17 cellular contexts compared by ENCODE assay signal in genomic region chr7:39614299-39614698, GRCh38. TPM values are rescaled to one million over a fixed set of nuclear protein-coding genes. Genes with fewer than 3 reads are reported as not detected.
DNase-seq lines count a peak whose midpoint lies in the region; ATAC-seq, FAIRE-seq and TF ChIP-seq lines count a peak whose summit lies in the region.
"Had no signal": no experiment of that assay in that cellular context is flagged by ENCODE, and none has a peak within 500 bp of the region (broad histone marks: within the 10 kb centered on the region; RNA-seq: fewer than 3 reads in every experiment).

No MANE protein-coding gene starts in this region.

- TF ChIP-seq CTCF in astrocyte (IDR thresholded peaks at IDR 0.05; ENCODE audit: insufficient read depth, low read depth, low read length), result no peak
- no peak for TF ChIP-seq CTCF in dorsolateral prefrontal cortex (IDR thresholded peaks at IDR 0.05 in 54 of 56, conservative IDR thresholded peaks at IDR 0.05 in 2 of 56; ENCODE audit: low read depth in 1 of 56, partially characterized antibody in 56 of 56)

- H3K27ac Mint-ChIP-seq in activated naive CD4-positive, alpha-beta T cell treated with anti-CD3 and anti-CD28 coated beads, Interleukin-2, amount 50 U/mL, for 24 hours, result peak overlapping the region; percentile 41
- H3K27ac Mint-ChIP-seq in activated naive CD4-positive, alpha-beta T cell treated with anti-CD3 and anti-CD28 coated beads, Interleukin-2, amount 50 U/mL, for 72 hours, result no peak overlapping the region
- no peak overlapping the region for H3K27ac Mint-ChIP-seq in astrocyte (ENCODE audit: unreplicated experiment)
- H3K27ac Mint-ChIP-seq in activated CD4-positive, alpha-beta memory T cell treated with anti-CD3 and anti-CD28 coated beads, Interleukin-2, amount 10 ng/mL, durations not matched to agents 7 days and 5 days, result no peak overlapping the region
- H3K27ac Mint-ChIP-seq: CD4-positive, alpha-beta memory T cell; GM23338 had no signal

- H3K36me3 ChIP-seq in astrocyte (ENCODE audit: insufficient read depth, low read length), result no peaks in the 10 kb centered on the region
- H3K36me3 ChIP-seq: BE2C had no signal

- no peaks in the 10 kb centered on the region for H4K20me1 ChIP-seq in astrocyte (ENCODE audit: insufficient read depth, low read length)

- no peaks in the 10 kb centered on the region for H3K79me2 ChIP-seq in astrocyte (ENCODE audit: insufficient read depth, low read length)

- peaks cover 2% of the 10 kb centered on the region for H3K27me3 Mint-ChIP-seq in activated naive CD4-positive, alpha-beta T cell treated with anti-CD3 and anti-CD28 coated beads, Interleukin-2, amount 50 U/mL, for 24 hours
- peaks cover 5% of the 10 kb centered on the region for H3K27me3 Mint-ChIP-seq in astrocyte (ENCODE audit: low read depth, unreplicated experiment)
- peaks cover 28% of the 10 kb centered on the region for H3K27me3 Mint-ChIP-seq in activated CD4-positive, alpha-beta memory T cell treated with anti-CD3 and anti-CD28 coated beads, Interleukin-2, amount 10 ng/mL, durations not matched to agents 7 days and 5 days

- no peaks in the 10 kb centered on the region for H3K27me3 ChIP-seq in astrocyte (ENCODE audit: insufficient read depth, low read length)
- H3K27me3 ChIP-seq in dorsolateral prefrontal cortex, result peaks cover 0 to 7% (median 0%) of the 10 kb centered on the region in 45 donors
- H3K27me3 ChIP-seq: BE2C had no signal

- CTCF ChIA-PET in activated CD4-positive, alpha-beta memory T cell treated with anti-CD3 and anti-CD28 coated beads, Interleukin-2, amount 10 ng/mL, durations not matched to agents 7 days and 5 days (lab: Charles Lee), result no interaction called here

- no peak overlapping the region for H2AFZ ChIP-seq in astrocyte (ENCODE audit: low read depth, low read length)
- H2AFZ ChIP-seq: GM23338 had no signal

- no peak overlapping the region for H3K4me2 ChIP-seq in astrocyte (ENCODE audit: low read length)
- H3K4me2 ChIP-seq: GM23338 had no signal

- H3K9me3 Mint-ChIP-seq in activated naive CD4-positive, alpha-beta T cell treated with anti-CD3 and anti-CD28 coated beads, Interleukin-2, amount 50 U/mL, for 24 hours, result no peaks in the 10 kb centered on the region
- no peaks in the 10 kb centered on the region for H3K9me3 Mint-ChIP-seq in activated naive CD4-positive, alpha-beta T cell treated with anti-CD3 and anti-CD28 coated beads, Interleukin-2, amount 50 U/mL, for 72 hours
- H3K9me3 Mint-ChIP-seq in astrocyte (ENCODE audit: unreplicated experiment), result no peaks in the 10 kb centered on the region
- no peaks in the 10 kb centered on the region for H3K9me3 Mint-ChIP-seq in activated CD4-positive, alpha-beta memory T cell treated with anti-CD3 and anti-CD28 coated beads, Interleukin-2, amount 10 ng/mL, durations not matched to agents 7 days and 5 days
- H3K9me3 Mint-ChIP-seq: CD4-positive, alpha-beta memory T cell; GM23338 had no signal

- H3K4me3 Mint-ChIP-seq in activated naive CD4-positive, alpha-beta T cell treated with anti-CD3 and anti-CD28 coated beads, Interleukin-2, amount 50 U/mL, for 24 hours, result no peak overlapping the region
- H3K4me3 Mint-ChIP-seq in astrocyte (ENCODE audit: unreplicated experiment), result no peak overlapping the region
- H3K4me3 Mint-ChIP-seq in activated CD4-positive, alpha-beta memory T cell treated with anti-CD3 and anti-CD28 coated beads, Interleukin-2, amount 10 ng/mL, durations not matched to agents 7 days and 5 days, result no peak overlapping the region
- H3K4me3 Mint-ChIP-seq: CD4-positive, alpha-beta memory T cell; GM23338 had no signal

- no peak overlapping the region for H3K4me3 ChIP-seq in astrocyte (ENCODE audit: insufficient read depth, low read depth, low read length)
- H3K4me3 ChIP-seq in dorsolateral prefrontal cortex, result no peak overlapping the region
- H3K4me3 ChIP-seq: GM12878, GM23338 had no signal

- DNase-seq in activated naive CD4-positive, alpha-beta T cell treated with anti-CD3 and anti-CD28 coated beads, Interleukin-2, amount 50 U/mL, for 72 hours (ENCODE audit: low spot score in 2 of 2), result no peak
- no peak for DNase-seq in astrocyte (ENCODE audit: low read depth)
- DNase-seq in epithelial cell of prostate (ENCODE audit: low read depth, low spot score), result no peak
- no peak for DNase-seq in activated CD4-positive, alpha-beta memory T cell treated with anti-CD3 and anti-CD28 coated beads, Interleukin-2, amount 10 ng/mL, durations not matched to agents 7 days and 5 days
- no peak for DNase-seq in dorsolateral prefrontal cortex
- DNase-seq in NCI-H187 treated with DMSO at 0.1 percent for 48 hours (lab: John Stamatoyannopoulos, UW), result no peak
- DNase-seq: BE2C; CD4-positive, alpha-beta memory T cell; DMS79; H7 had no signal

- FAIRE-seq in astrocyte (lab: Jason Lieb, UNC), result no peak
- FAIRE-seq: GM12878, GM18507, HepG2, HTR-8/SVneo had no signal

- intact Hi-C loops in dorsolateral prefrontal cortex (cut with DNase I), result no loop called here

- H3K27ac ChIP-seq in astrocyte (ENCODE audit: low read depth, low read length) (peak overlapping the region; percentile 47), epithelial cell of prostate (peak overlapping the region; percentile 54), dorsolateral prefrontal cortex (no peak overlapping the region)
- H3K27ac ChIP-seq: C4-2B had no signal

- no peaks in the 10 kb centered on the region for H3K36me3 Mint-ChIP-seq in activated naive CD4-positive, alpha-beta T cell treated with anti-CD3 and anti-CD28 coated beads, Interleukin-2, amount 50 U/mL, for 24 hours
- H3K36me3 Mint-ChIP-seq in activated naive CD4-positive, alpha-beta T cell treated with anti-CD3 and anti-CD28 coated beads, Interleukin-2, amount 50 U/mL, for 72 hours, result no peaks in the 10 kb centered on the region
- peaks cover 3% of the 10 kb centered on the region for H3K36me3 Mint-ChIP-seq in astrocyte (ENCODE audit: low read depth, unreplicated experiment)
- H3K36me3 Mint-ChIP-seq in activated CD4-positive, alpha-beta memory T cell treated with anti-CD3 and anti-CD28 coated beads, Interleukin-2, amount 10 ng/mL, durations not matched to agents 7 days and 5 days (ENCODE audit: low read depth), result no peaks in the 10 kb centered on the region
- H3K36me3 Mint-ChIP-seq: CD4-positive, alpha-beta memory T cell had no signal

- H3K9me3 ChIP-seq in astrocyte (ENCODE audit: insufficient read depth, low read depth, low read length), result no peaks in the 10 kb centered on the region
- H3K9me3 ChIP-seq: BE2C had no signal

- H3K4me1 Mint-ChIP-seq in activated naive CD4-positive, alpha-beta T cell treated with anti-CD3 and anti-CD28 coated beads, Interleukin-2, amount 50 U/mL, for 24 hours, result peaks cover 12% of the 10 kb centered on the region
- peaks cover 19% of the 10 kb centered on the region for H3K4me1 Mint-ChIP-seq in astrocyte (ENCODE audit: low read depth, unreplicated experiment)
- peaks cover 6% of the 10 kb centered on the region for H3K4me1 Mint-ChIP-seq in activated CD4-positive, alpha-beta memory T cell treated with anti-CD3 and anti-CD28 coated beads, Interleukin-2, amount 10 ng/mL, durations not matched to agents 7 days and 5 days

- POLR2A ChIA-PET in activated CD4-positive, alpha-beta memory T cell treated with anti-CD3 and anti-CD28 coated beads, Interleukin-2, amount 10 ng/mL, durations not matched to agents 7 days and 5 days (lab: Charles Lee), result interaction anchor here (0.9 to 1.2 kb wide), 2 partner anchors 8 to 9 kb away, joined by 3 read pairs; partner anchors contain the start of gene RALA

- ATAC-seq in activated naive CD4-positive, alpha-beta T cell treated with anti-CD3 and anti-CD28 coated beads, Interleukin-2, amount 50 U/mL, for 72 hours, result no peak
- ATAC-seq: GM12878, GM23338, HepG2 had no signal

- H3K9ac ChIP-seq in astrocyte (ENCODE audit: low read length), result no peak overlapping the region

- peaks cover 25% of the 10 kb centered on the region for H3K4me1 ChIP-seq in astrocyte (ENCODE audit: insufficient read depth, low read length)
- H3K4me1 ChIP-seq: BE2C had no signal

RNA-seq across cellular contexts. Expression of gene RALA, which starts 9.1 kb away (rescaled TPM):
- total RNA-seq in activated naive CD4-positive, alpha-beta T cell treated with anti-CD3 and anti-CD28 coated beads, Interleukin-2, amount 50 U/mL, for 72 hours, result 10 to 100 TPM; 27.8 to 32.7 TPM
- total RNA-seq in astrocyte (68.6 and 70.2 TPM in 2 replicates), dorsolateral prefrontal cortex (10 to 100 TPM; 20.4 to 35.1 (median 28.8) TPM)
- total RNA-seq in activated CD4-positive, alpha-beta memory T cell treated with anti-CD3 and anti-CD28 coated beads, Interleukin-2, amount 10 ng/mL, durations not matched to agents 7 days and 5 days, result 10 to 100 TPM; 27.8 to 29.6 TPM

RNA-seq across cellular contexts. Expression of gene YAE1, which starts 48.1 kb away (rescaled TPM):
- total RNA-seq in activated naive CD4-positive, alpha-beta T cell treated with anti-CD3 and anti-CD28 coated beads, Interleukin-2, amount 50 U/mL, for 72 hours, result 10 to 100 TPM in 1 of 2 donors, 1 to 10 TPM in 1; 4.8 to 12.0 TPM
- total RNA-seq in astrocyte, result 24.7 and 27.8 TPM in 2 replicates
- total RNA-seq in activated CD4-positive, alpha-beta memory T cell treated with anti-CD3 and anti-CD28 coated beads, Interleukin-2, amount 10 ng/mL, durations not matched to agents 7 days and 5 days, result 1 to 10 TPM; 8.4 to 9.3 TPM
- 10 to 100 TPM; 18.7 to 42.0 (median 30.4) TPM for total RNA-seq in dorsolateral prefrontal cortex

Comparison
In these comparisons a context has a peak if more than half of its experiments do, and no peak if none do; other contexts are left out.
1. H3K27ac ChIP-seq: peak in astrocyte (single experiment) and epithelial cell of prostate (single experiment); none in dorsolateral prefrontal cortex (0 of 59).